5 cellular contexts compared by ENCODE assay signal in genomic region chr13:34437873-34438272, GRCh38.
"Had no signal": no experiment of that assay in that cellular context is flagged by ENCODE, and none has a peak within 500 bp of the region (broad histone marks: within the 10 kb centered on the region; RNA-seq: fewer than 3 reads in every experiment).

No MANE protein-coding gene starts in this region.

- H2AFZ ChIP-seq: GM23338 had no signal

- ATAC-seq: GM23338, K562 had no signal

- H3K4me3 ChIP-seq: GM23338, K562 had no signal

- H3K9me3 Mint-ChIP-seq: GM23338, H9 had no signal

- DNase-seq: H9, HCEC 1CT, IMR-90 had no signal

- H3K4me2 ChIP-seq: GM23338 had no signal

- H3K27ac Mint-ChIP-seq: GM23338, H9 had no signal

- H3K4me1 Mint-ChIP-seq: GM23338, H9 had no signal

- H3K4me3 Mint-ChIP-seq: GM23338, H9 had no signal
